ENCODE assay signal across 22 cellular contexts in the genomic region with DNA sequence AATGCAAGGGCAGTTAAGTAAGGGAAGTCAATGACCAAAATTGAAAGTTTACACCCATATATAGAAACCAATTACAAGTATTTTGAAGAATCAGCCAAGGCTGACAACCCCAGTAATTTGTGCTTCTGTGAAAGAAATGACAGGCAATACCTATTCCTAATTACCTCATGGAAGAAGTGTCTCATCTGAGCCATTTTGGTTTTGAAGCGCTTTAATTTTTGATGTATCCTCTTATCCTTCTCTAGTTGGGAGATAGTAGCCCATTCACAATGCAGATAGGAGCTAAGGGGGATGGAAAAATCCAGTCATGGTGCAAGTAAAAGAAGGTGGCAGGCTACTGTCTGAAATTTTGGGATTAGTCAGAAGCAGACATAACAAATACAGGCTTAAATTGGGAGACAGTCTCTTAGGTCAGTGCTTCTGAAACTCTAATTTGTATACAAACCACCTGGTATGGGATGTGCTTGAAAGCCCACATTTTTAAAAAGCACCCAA. TPM values are rescaled to one million over a fixed set of nuclear protein-coding genes. Genes with fewer than 3 reads are reported as not detected.
DNase-seq lines count a peak whose midpoint lies in the region; ATAC-seq lines count a peak whose summit lies in the region.
"Had no signal": no experiment of that assay in that cellular context is flagged by ENCODE, and none has a peak within 500 bp of the region (broad histone marks: within the 10 kb centered on the region; RNA-seq: fewer than 3 reads in every experiment).

No MANE protein-coding gene starts in this region.

- H3K4me1 ChIP-seq in CD8-positive, alpha-beta memory T cell (ENCODE audit: insufficient read depth, low read length): no peaks in the 10 kb centered on the region
- H3K4me1 ChIP-seq: breast epithelium, suprapubic skin had no signal

- CTCF ChIA-PET in CD8-positive, alpha-beta memory T cell (lab: Charles Lee): no interaction called here

- no peak overlapping the region for H3K4me3 ChIP-seq in CD8-positive, alpha-beta memory T cell (ENCODE audit: low read length)
- H3K4me3 ChIP-seq: breast epithelium, GM23338, skin epidermis, suprapubic skin had no signal

- H3K9me3 ChIP-seq in CD8-positive, alpha-beta memory T cell (ENCODE audit: low read length): no peaks in the 10 kb centered on the region
- H3K9me3 ChIP-seq: breast epithelium, suprapubic skin had no signal

- no peak overlapping the region for H3K27ac ChIP-seq in CD8-positive, alpha-beta memory T cell (ENCODE audit: low read depth, low read length)
- H3K27ac ChIP-seq: breast epithelium, skin epidermis, suprapubic skin had no signal

- H3K4me3 Mint-ChIP-seq in activated T-cell treated with anti-CD3 and anti-CD28 coated beads, Interleukin-2, amount 50 U/mL, for 72 hours: peak overlapping the region; percentile 0 to 41
- no peak overlapping the region for H3K4me3 Mint-ChIP-seq in stimulated activated naive B cell treated with anti-CD40 and anti-IgM and Interleukin-4, amounts not matched to agents 10 μg/mL and 1 μg/mL and 100 μg/mL, for 72 hours
- H3K4me3 Mint-ChIP-seq in CD8-positive, alpha-beta memory T cell: no peak overlapping the region
- H3K4me3 Mint-ChIP-seq: CD14-positive monocyte, GM23338, neural crest cell had no signal

- peaks cover 10 to 31% of the 10 kb centered on the region in 2 donors for H3K36me3 Mint-ChIP-seq in activated T-cell treated with anti-CD3 and anti-CD28 coated beads, Interleukin-2, amount 50 U/mL, for 72 hours (ENCODE audit: insufficient read depth in 2 of 2)
- H3K36me3 Mint-ChIP-seq in stimulated activated naive B cell treated with anti-CD40 and anti-IgM and Interleukin-4, amounts not matched to agents 10 μg/mL and 1 μg/mL and 100 μg/mL, for 72 hours: peaks cover 22 to 51% of the 10 kb centered on the region in 2 donors
- H3K36me3 Mint-ChIP-seq in CD8-positive, alpha-beta memory T cell: peaks cover 7 to 87% (median 32%) of the 10 kb centered on the region in 3 donors

- POLR2A ChIA-PET in CD8-positive, alpha-beta memory T cell (lab: Charles Lee): no interaction called here

- H3K27me3 ChIP-seq in CD8-positive, alpha-beta memory T cell (ENCODE audit: insufficient read depth, low read length, poor library complexity, severe bottlenecking): no peaks in the 10 kb centered on the region
- H3K27me3 ChIP-seq: breast epithelium, suprapubic skin had no signal

- peaks cover 29% of the 10 kb centered on the region for H3K4me1 Mint-ChIP-seq in activated T-cell treated with anti-CD3 and anti-CD28 coated beads, Interleukin-2, amount 50 U/mL, for 72 hours (ENCODE audit: low read depth)
- H3K4me1 Mint-ChIP-seq in stimulated activated naive B cell treated with anti-CD40 and anti-IgM and Interleukin-4, amounts not matched to agents 10 μg/mL and 1 μg/mL and 100 μg/mL, for 72 hours: peaks cover 11 to 15% of the 10 kb centered on the region in 2 donors
- peaks cover 0 to 2% (median 0%) of the 10 kb centered on the region in 3 donors for H3K4me1 Mint-ChIP-seq in CD8-positive, alpha-beta memory T cell
- H3K4me1 Mint-ChIP-seq: CD14-positive monocyte, GM23338, neural crest cell had no signal

- ATAC-seq in activated T-cell treated with anti-CD3 and anti-CD28 coated beads, Interleukin-2, amount 50 U/mL, for 72 hours (replicated peaks in 1 of 2): peak; percentile 85 to 95
- ATAC-seq in GM18858 (IDR thresholded peaks at IDR 0.05; ENCODE audit: unreplicated experiment) (peak; percentile 58), HG03565 (IDR thresholded peaks at IDR 0.05; ENCODE audit: unreplicated experiment) (peak; percentile 59), GM19463 (IDR thresholded peaks at IDR 0.05; ENCODE audit: unreplicated experiment) (no peak)
- peak; percentile 81 to 92 for ATAC-seq in stimulated activated naive B cell treated with anti-CD40 and anti-IgM and Interleukin-4, amounts not matched to agents 10 μg/mL and 1 μg/mL and 100 μg/mL, for 72 hours (replicated peaks)
- ATAC-seq: GM23338, left lobe of liver, PC-3 had no signal

- peaks cover 54% of the 10 kb centered on the region for H3K36me3 ChIP-seq in CD8-positive, alpha-beta memory T cell (ENCODE audit: insufficient read depth, low read length)

- DNase-seq in activated T-cell treated with anti-CD3 and anti-CD28 coated beads, Interleukin-2, amount 50 U/mL, for 72 hours: peak in 1 of 2 donors; percentile 16
- DNase-seq in activated T-cell treated with anti-CD3 and anti-CD28 coated beads, Interleukin-2, amount 50 U/mL, for 48 hours: no peak
- DNase-seq in stimulated activated naive B cell treated with anti-CD40 and anti-IgM and Interleukin-4, amounts not matched to agents 10 μg/mL and 1 μg/mL and 100 μg/mL, for 72 hours: no peak
- no peak for DNase-seq in mesenteric fat pad (ENCODE audit: low spot score)
- DNase-seq in CD8-positive, alpha-beta memory T cell: no peak
- DNase-seq: cortex of kidney; head of caudate nucleus; midbrain; NCI-H146; NCI-H774; PC-3; stimulated activated CD4-positive, alpha-beta T cell treated with anti-CD3 and anti-CD28 coated beads, Interleukin-2, amount 100 ng/mL, for 48 hours had no signal

- H3K27me3 Mint-ChIP-seq in activated T-cell treated with anti-CD3 and anti-CD28 coated beads, Interleukin-2, amount 50 U/mL, for 72 hours (ENCODE audit: low read depth): no peaks in the 10 kb centered on the region
- H3K27me3 Mint-ChIP-seq in stimulated activated naive B cell treated with anti-CD40 and anti-IgM and Interleukin-4, amounts not matched to agents 10 μg/mL and 1 μg/mL and 100 μg/mL, for 72 hours: no peaks in the 10 kb centered on the region
- H3K27me3 Mint-ChIP-seq in CD8-positive, alpha-beta memory T cell: no peaks in the 10 kb centered on the region

- no peaks in the 10 kb centered on the region for H3K9me3 Mint-ChIP-seq in activated T-cell treated with anti-CD3 and anti-CD28 coated beads, Interleukin-2, amount 50 U/mL, for 72 hours
- no peaks in the 10 kb centered on the region for H3K9me3 Mint-ChIP-seq in stimulated activated naive B cell treated with anti-CD40 and anti-IgM and Interleukin-4, amounts not matched to agents 10 μg/mL and 1 μg/mL and 100 μg/mL, for 72 hours
- no peaks in the 10 kb centered on the region for H3K9me3 Mint-ChIP-seq in CD8-positive, alpha-beta memory T cell
- H3K9me3 Mint-ChIP-seq: CD14-positive monocyte, GM23338, neural crest cell had no signal

- H3K27ac Mint-ChIP-seq in activated T-cell treated with anti-CD3 and anti-CD28 coated beads, Interleukin-2, amount 50 U/mL, for 72 hours: peak overlapping the region; percentile 90
- H3K27ac Mint-ChIP-seq in stimulated activated naive B cell treated with anti-CD40 and anti-IgM and Interleukin-4, amounts not matched to agents 10 μg/mL and 1 μg/mL and 100 μg/mL, for 72 hours: peak overlapping the region; percentile 90
- H3K27ac Mint-ChIP-seq in CD8-positive, alpha-beta memory T cell: peak overlapping the region in 1 of 8 donors; percentile 60
- H3K27ac Mint-ChIP-seq: CD14-positive monocyte, GM23338 had no signal

RNA-seq across cellular contexts. Expression of a gene that starts 30.4 kb away (rescaled TPM):
- 100 to 1,000 TPM; 141 to 155 TPM for total RNA-seq in activated T-cell treated with anti-CD3 and anti-CD28 coated beads, Interleukin-2, amount 50 U/mL, for 72 hours
- total RNA-seq in mesenteric fat pad: 52.6 TPM
- total RNA-seq in CD8-positive, alpha-beta memory T cell: 100 to 1,000 TPM; 199 to 208 TPM
- polyA plus RNA-seq in CD8-positive, alpha-beta memory T cell: 84.5 TPM

RNA-seq across cellular contexts. Expression of a gene that starts 41.7 kb away (rescaled TPM):
- total RNA-seq in activated T-cell treated with anti-CD3 and anti-CD28 coated beads, Interleukin-2, amount 50 U/mL, for 72 hours: 100 to 1,000 TPM; 102 to 107 TPM
- total RNA-seq in mesenteric fat pad: 60.9 TPM
- 10 to 100 TPM; 90.0 to 96.1 TPM for total RNA-seq in CD8-positive, alpha-beta memory T cell
- polyA plus RNA-seq in CD8-positive, alpha-beta memory T cell: 33.6 TPM

Comparison
In these comparisons a context has a peak if more than half of its experiments do, and no peak if none do; other contexts are left out.
1. H3K4me3 Mint-ChIP-seq: peak in activated T-cell treated with anti-CD3 and anti-CD28 coated beads, Interleukin-2, amount 50 U/mL, for 72 hours (2 of 2); none in stimulated activated naive B cell treated with anti-CD40 and anti-IgM and Interleukin-4, amounts not matched to agents 10 μg/mL and 1 μg/mL and 100 μg/mL, for 72 hours (0 of 2) and CD8-positive, alpha-beta memory T cell (0 of 7).